ENCODE assay signal across 10 cellular contexts in genomic region chr3:197302696-197303341, GRCh38. TPM values are rescaled to one million over a fixed set of nuclear protein-coding genes. Genes with fewer than 3 reads are reported as not detected.
DNase-seq lines count a peak whose midpoint lies in the region; ATAC-seq and TF ChIP-seq lines count a peak whose summit lies in the region.
"Had no signal": no experiment of that assay in that cellular context is flagged by ENCODE, and none has a peak within 500 bp of the region (broad histone marks: within the 10 kb centered on the region; RNA-seq: fewer than 3 reads in every experiment).

No MANE protein-coding gene starts in this region.

- H3K9me2 ChIP-seq in PC-3 (replicated peaks; ENCODE audit: low read length): no peaks in the 10 kb centered on the region

- no peaks in the 10 kb centered on the region for H4K20me1 ChIP-seq in PC-3 (ENCODE audit: low read length)

- H3K4me1 ChIP-seq in PC-3 (ENCODE audit: insufficient read depth, low read length): peaks cover 29% of the 10 kb centered on the region
- peaks cover 4 to 18% of the 10 kb centered on the region in 2 experiments for H3K4me1 ChIP-seq in trophoblast cell (ENCODE audit: control insufficient read depth in 1 of 2, insufficient read depth in 2 of 2, low read length in 2 of 2)
- peaks cover 17% of the 10 kb centered on the region for H3K4me1 ChIP-seq in CD8-positive, alpha-beta T cell (ENCODE audit: insufficient read depth, low read length)

- H4K91ac ChIP-seq in trophoblast cell (ENCODE audit: low read depth, low read length): no peak overlapping the region

- H3K23ac ChIP-seq in trophoblast cell (ENCODE audit: low read length): no peak overlapping the region

- intact Hi-C loops in PC-3 (cut with micrococcal nuclease): no loop called here
- intact Hi-C loops in CD8-positive, alpha-beta T cell (cut with DNase I, micrococcal nuclease): no loop called here

- no peak overlapping the region for H3K18ac ChIP-seq in trophoblast cell (ENCODE audit: low read length)

- H3K9ac ChIP-seq in PC-3 (ENCODE audit: low read length) (no peak overlapping the region), trophoblast cell (ENCODE audit: low read length) (no peak overlapping the region)

- no peak overlapping the region for H3K4me3 ChIP-seq in PC-3 (ENCODE audit: low read length)
- no peak overlapping the region for H3K4me3 ChIP-seq in trophoblast cell (ENCODE audit: low read depth, low read length)
- no peak overlapping the region for H3K4me3 ChIP-seq in CD8-positive, alpha-beta T cell (ENCODE audit: low read depth, low read length)
- H3K4me3 ChIP-seq: spleen had no signal

- H3K4ac ChIP-seq in trophoblast cell (ENCODE audit: low read depth, low read length): no peak overlapping the region

- DNase-seq in GF-D8 (lab: John Stamatoyannopoulos, UW): peak; percentile 48
- peak; percentile 39 for DNase-seq in PC-3
- DNase-seq in effector memory CD8-positive, alpha-beta T cell: peak in 1 of 3 experiments; percentile 5
- peak; percentile 86 to 96 for DNase-seq in trophoblast cell
- no peak for DNase-seq in CD8-positive, alpha-beta T cell
- no peak for DNase-seq in DMS79 treated with DMSO at 0.1 percent for 48 hours (lab: John Stamatoyannopoulos, UW)
- DNase-seq: NCI-H187 treated with DMSO at 0.1 percent for 48 hours, spleen had no signal

- no CpG with 5 or more reads among the region's 3 CpGs for WGBS in trophoblast cell (ENCODE audit: extremely low coverage, insufficient coverage, insufficient read length)

- no peak overlapping the region for H4K8ac ChIP-seq in trophoblast cell (ENCODE audit: low read depth, low read length)

- H4K12ac ChIP-seq in trophoblast cell (ENCODE audit: low read depth, low read length): no peak overlapping the region

- no peak for TF ChIP-seq CTCF in PC-3 (conservative IDR thresholded peaks at IDR 0.05; ENCODE audit: low read depth, low read length)
- no peak for TF ChIP-seq CTCF in CD8-positive, alpha-beta T cell (IDR thresholded peaks at IDR 0.05)

- peaks cover 21 to 26% of the 10 kb centered on the region in 2 donors for H3K4me1 Mint-ChIP-seq in effector memory CD8-positive, alpha-beta T cell (ENCODE audit: low read depth in 2 of 2)
- peaks cover 19% of the 10 kb centered on the region for H3K4me1 Mint-ChIP-seq in CD8-positive, alpha-beta T cell (ENCODE audit: low read depth)

- BruUV-seq in PC-3 (replicated peaks; lab: Mats Ljungman, UMichigan): no TSS peak

- no peak overlapping the region for H2BK120ac ChIP-seq in trophoblast cell (ENCODE audit: insufficient read depth, low read length, poor library complexity)

- peaks cover 13% of the 10 kb centered on the region for H3K79me1 ChIP-seq in trophoblast cell (ENCODE audit: low read length)

- H3K27ac ChIP-seq in PC-3 (ENCODE audit: low read length): no peak overlapping the region
- H3K27ac ChIP-seq in trophoblast cell (ENCODE audit: low read depth, low read length): no peak overlapping the region
- H3K27ac ChIP-seq in CD8-positive, alpha-beta T cell (ENCODE audit: low read depth, low read length): no peak overlapping the region
- H3K27ac ChIP-seq: spleen had no signal

- H3K27me3 ChIP-seq in PC-3 (ENCODE audit: low read length) (no peaks in the 10 kb centered on the region), trophoblast cell (ENCODE audit: insufficient read depth, low read length) (no peaks in the 10 kb centered on the region)
- H3K27me3 ChIP-seq in CD8-positive, alpha-beta T cell (ENCODE audit: insufficient read depth, low read length): no peaks in the 10 kb centered on the region

- H3K4me2 ChIP-seq in PC-3 (ENCODE audit: low read length): no peak overlapping the region
- no peak overlapping the region for H3K4me2 ChIP-seq in trophoblast cell (ENCODE audit: low read length)

- POLR2A ChIA-PET in PC-3 (lab: Charles Lee; ENCODE audit: unreplicated experiment): no interaction called here
- POLR2A ChIA-PET in CD8-positive, alpha-beta T cell (lab: Charles Lee): interaction anchor here (0.6 kb wide), 1 partner anchor 21 kb away, joined by 3 read pairs; no protein-coding TSS in a partner anchor

- H3K9me3 ChIP-seq in PC-3 (ENCODE audit: low read length): no peaks in the 10 kb centered on the region
- no peaks in the 10 kb centered on the region for H3K9me3 ChIP-seq in trophoblast cell (ENCODE audit: insufficient read depth, low read depth, low read length)
- H3K9me3 ChIP-seq in CD8-positive, alpha-beta T cell (ENCODE audit: low read length): no peaks in the 10 kb centered on the region
- H3K9me3 ChIP-seq: spleen had no signal

- no peaks in the 10 kb centered on the region for H3F3A ChIP-seq in PC-3 (ENCODE audit: low read length, unreplicated experiment)

- H2BK12ac ChIP-seq in trophoblast cell (ENCODE audit: low read length): no peak overlapping the region

- CTCF ChIA-PET in PC-3 (lab: Charles Lee): no interaction called here
- CTCF ChIA-PET in CD8-positive, alpha-beta T cell (lab: Charles Lee): interaction anchor here (1.0 kb wide), 1 partner anchor 207 kb away, joined by 3 read pairs; no protein-coding TSS in a partner anchor

- ATAC-seq in PC-3 (no peak), HG03108 (IDR thresholded peaks at IDR 0.05; ENCODE audit: unreplicated experiment) (no peak)
- ATAC-seq in effector memory CD8-positive, alpha-beta T cell (replicated peaks): peak; percentile 32
- ATAC-seq in CD8-positive, alpha-beta T cell: no peak

- no peak overlapping the region for H2BK5ac ChIP-seq in trophoblast cell (ENCODE audit: low read depth, low read length, poor library complexity)

- peaks cover 2% of the 10 kb centered on the region; the same call in 1 of the 2 replicates for H3K79me2 ChIP-seq in PC-3 (ENCODE audit: low read length)
- H3K79me2 ChIP-seq in trophoblast cell (ENCODE audit: control insufficient read depth, insufficient read depth, low read length, poor library complexity): peaks cover 4% of the 10 kb centered on the region

- peaks cover 6% of the 10 kb centered on the region for H3K36me3 Mint-ChIP-seq in effector memory CD8-positive, alpha-beta T cell (ENCODE audit: insufficient read depth)
- peaks cover 2% of the 10 kb centered on the region for H3K36me3 Mint-ChIP-seq in CD8-positive, alpha-beta T cell
- H3K36me3 Mint-ChIP-seq: activated naive CD4-positive, alpha-beta T cell treated with anti-CD3 and anti-CD28 coated beads, Interleukin-2, amount 50 U/mL, for 24 hours had no signal

- H3K9me3 Mint-ChIP-seq in effector memory CD8-positive, alpha-beta T cell: no peaks in the 10 kb centered on the region
- H3K9me3 Mint-ChIP-seq in CD8-positive, alpha-beta T cell: no peaks in the 10 kb centered on the region
- H3K9me3 Mint-ChIP-seq: activated naive CD4-positive, alpha-beta T cell treated with anti-CD3 and anti-CD28 coated beads, Interleukin-2, amount 50 U/mL, for 24 hours had no signal

- no peak overlapping the region for H2AFZ ChIP-seq in PC-3 (ENCODE audit: low read length)
- H2AFZ ChIP-seq in trophoblast cell (ENCODE audit: insufficient read depth, low read length, poor library complexity): no peak overlapping the region

- no peak overlapping the region for H2AK5ac ChIP-seq in trophoblast cell (ENCODE audit: low read length)

- H3K4me3 Mint-ChIP-seq in effector memory CD8-positive, alpha-beta T cell: no peak overlapping the region
- H3K4me3 Mint-ChIP-seq in CD8-positive, alpha-beta T cell: no peak overlapping the region
- H3K4me3 Mint-ChIP-seq: activated naive CD4-positive, alpha-beta T cell treated with anti-CD3 and anti-CD28 coated beads, Interleukin-2, amount 50 U/mL, for 24 hours had no signal

- H3K36me3 ChIP-seq in PC-3 (ENCODE audit: low read depth, low read length) (no peaks in the 10 kb centered on the region), trophoblast cell (ENCODE audit: control insufficient read depth in 1 of 2, insufficient read depth in 2 of 2, low read length in 2 of 2) (no peaks in the 10 kb centered on the region)
- H3K36me3 ChIP-seq in CD8-positive, alpha-beta T cell (ENCODE audit: insufficient read depth, low read length): no peaks in the 10 kb centered on the region
- H3K36me3 ChIP-seq: spleen had no signal

- H3K14ac ChIP-seq in trophoblast cell (ENCODE audit: low read length): no peak overlapping the region

- no peak overlapping the region for H3K27ac Mint-ChIP-seq in effector memory CD8-positive, alpha-beta T cell
- no peak overlapping the region for H3K27ac Mint-ChIP-seq in CD8-positive, alpha-beta T cell
- H3K27ac Mint-ChIP-seq: activated naive CD4-positive, alpha-beta T cell treated with anti-CD3 and anti-CD28 coated beads, Interleukin-2, amount 50 U/mL, for 24 hours had no signal

- H3K27me3 Mint-ChIP-seq in effector memory CD8-positive, alpha-beta T cell: peaks cover 3 to 5% of the 10 kb centered on the region in 2 donors
- H3K27me3 Mint-ChIP-seq in CD8-positive, alpha-beta T cell (ENCODE audit: low read depth): peaks cover 6% of the 10 kb centered on the region

RNA-seq across cellular contexts. Expression of gene DLG1, which starts 4.4 kb away (rescaled TPM):
- total RNA-seq in PC-3 (2014; rRNA removed): 60.8 and 77.8 TPM in 2 replicates
- 38.6 and 38.9 TPM in 2 replicates for polyA plus RNA-seq in trophoblast cell (2013)
- 10 to 100 TPM; 70.9 to 72.9 TPM for total RNA-seq in CD8-positive, alpha-beta T cell

Comparison
In these comparisons a context has a peak if more than half of its experiments do, and no peak if none do; other contexts are left out.
1. DNase-seq: peak in GF-D8 (single experiment), PC-3 (single experiment) and trophoblast cell (2 of 2); none in CD8-positive, alpha-beta T cell (0 of 7) and DMS79 treated with DMSO at 0.1 percent for 48 hours (single experiment).